In genomic region chr7:49878627-49879026, GRCh38 we compare ENCODE assay signal across 1 cellular context.
TF ChIP-seq lines count a peak whose summit lies in the region.

No MANE protein-coding gene starts in this region.

TF ChIP-seq in SK-N-SH, 30 proteins besides CTCF, POLR2A, EP300 and RAD21 (continued from another document):
- TF ChIP-seq FOSL2 (IDR thresholded peaks at IDR 0.05; ENCODE audit: borderline replicate concordance, low read depth) (no peak), RXRA (IDR thresholded peaks at IDR 0.05; ENCODE audit: borderline replicate concordance, low read depth) (no peak), USF2 (IDR thresholded peaks at IDR 0.05; ENCODE audit: borderline replicate concordance, low read depth, low read length) (no peak), MAX (IDR thresholded peaks at IDR 0.05; ENCODE audit: low read depth) (no peak)
